ENCODE assay signal across 18 cellular contexts in genomic region chr19:9916719-9917118, GRCh38. TPM values are rescaled to one million over a fixed set of nuclear protein-coding genes. Genes with fewer than 3 reads are reported as not detected.
A peak's percentile ranks its signal among the peaks of the same experiment; 100 is the strongest.
DNase-seq lines count a peak whose midpoint lies in the region; ATAC-seq and TF ChIP-seq lines count a peak whose summit lies in the region.
"Had no signal": no experiment of that assay in that cellular context is flagged by ENCODE, and none has a peak within 500 bp of the region (broad histone marks: within the 10 kb centered on the region; RNA-seq: fewer than 3 reads in every experiment).

No MANE protein-coding gene starts in this region.

- TF ChIP-seq CTCF in chondrocyte (IDR thresholded peaks at IDR 0.05): no peak
- TF ChIP-seq CTCF in osteocyte (IDR thresholded peaks at IDR 0.05): no peak
- TF ChIP-seq CTCF in MCF 10A (IDR thresholded peaks at IDR 0.05; ENCODE audit: unreplicated experiment): no peak

- DNase-seq in D341Med (ENCODE audit: low spot score): peak; percentile 15
- no peak for DNase-seq in NT2/D1 (ENCODE audit: low read depth, low spot score)
- DNase-seq in chondrocyte (ENCODE audit: low spot score): no peak
- no peak for DNase-seq in osteocyte (ENCODE audit: extremely low spot score, unreplicated experiment)
- DNase-seq in NCI-H1436 treated with DMSO at 0.1 percent for 48 hours (lab: John Stamatoyannopoulos, UW): no peak
- DNase-seq in MCF 10A (ENCODE audit: unreplicated experiment): no peak
- DNase-seq: activated CD4-positive, alpha-beta T cell treated with anti-CD3 and anti-CD28 coated beads for 4 hours; activated T-cell treated with anti-CD3 and anti-CD28 coated beads, Interleukin-2, amount 50 U/mL, for 4 hours; CD8-positive, alpha-beta memory T cell; GOT3; left ventricle myocardium superior; NCI-H187; stimulated activated CD4-positive, alpha-beta T cell treated with anti-CD3 and anti-CD28 coated beads, Interleukin-1b, Interleukin-23, amount 100 ng/mL, for 48 hours; T-cell had no signal

- H3K4me3 ChIP-seq in NT2/D1 (ENCODE audit: insufficient read length, low read depth): no peak overlapping the region

- POLR2A ChIA-PET in MCF 10A (lab: Yijun Ruan, JAX): no interaction called here

- H3K9me3 ChIP-seq in NT2/D1 (ENCODE audit: insufficient read depth, low read length): no peaks in the 10 kb centered on the region

- H3K27me3 Mint-ChIP-seq in chondrocyte (ENCODE audit: low read depth): no peaks in the 10 kb centered on the region
- no peaks in the 10 kb centered on the region for H3K27me3 Mint-ChIP-seq in osteocyte (ENCODE audit: unreplicated experiment)
- H3K27me3 Mint-ChIP-seq in MCF 10A (ENCODE audit: insufficient read depth, unreplicated experiment): peaks cover 11% of the 10 kb centered on the region

- H3K36me3 Mint-ChIP-seq in chondrocyte (ENCODE audit: low read depth) (no peaks in the 10 kb centered on the region), osteocyte (ENCODE audit: unreplicated experiment) (peaks cover 4% of the 10 kb centered on the region), MCF 10A (ENCODE audit: insufficient read depth, unreplicated experiment) (no peaks in the 10 kb centered on the region)
- H3K36me3 Mint-ChIP-seq: activated naive CD4-positive, alpha-beta T cell treated with anti-CD3 and anti-CD28 coated beads, Interleukin-2, amount 10 ng/mL, durations not matched to agents 7 days and 5 days; CD8-positive, alpha-beta memory T cell; T-cell had no signal

- no peaks in the 10 kb centered on the region for H3K27me3 ChIP-seq in NT2/D1 (ENCODE audit: insufficient read depth, insufficient read length)

- intact Hi-C loops in MCF 10A (cut with micrococcal nuclease): no loop called here

- H3K4me1 Mint-ChIP-seq in chondrocyte (ENCODE audit: low read depth) (peaks cover 18% of the 10 kb centered on the region), osteocyte (ENCODE audit: unreplicated experiment) (peaks cover 11% of the 10 kb centered on the region), MCF 10A (ENCODE audit: insufficient read depth, unreplicated experiment) (peaks cover 14% of the 10 kb centered on the region)

- H3K4me1 ChIP-seq in NT2/D1 (ENCODE audit: insufficient read depth, insufficient read length): no peaks in the 10 kb centered on the region

- H3K27ac Mint-ChIP-seq in chondrocyte (ENCODE audit: unreplicated experiment) (peak overlapping the region; percentile 62), osteocyte (ENCODE audit: unreplicated experiment) (peak overlapping the region; percentile 0), MCF 10A (ENCODE audit: low read depth, unreplicated experiment) (no peak overlapping the region)
- H3K27ac Mint-ChIP-seq: activated naive CD4-positive, alpha-beta T cell treated with anti-CD3 and anti-CD28 coated beads, Interleukin-2, amount 10 ng/mL, durations not matched to agents 7 days and 5 days; T-cell had no signal

- ATAC-seq in GM21825 (IDR thresholded peaks at IDR 0.05; ENCODE audit: unreplicated experiment) (no peak), HG03442 (IDR thresholded peaks at IDR 0.05; ENCODE audit: unreplicated experiment) (no peak)
- ATAC-seq: T-cell had no signal

- H3K9me3 Mint-ChIP-seq in chondrocyte (ENCODE audit: low read depth) (no peaks in the 10 kb centered on the region), osteocyte (ENCODE audit: unreplicated experiment) (no peaks in the 10 kb centered on the region), MCF 10A (ENCODE audit: unreplicated experiment) (no peaks in the 10 kb centered on the region)
- H3K9me3 Mint-ChIP-seq: activated naive CD4-positive, alpha-beta T cell treated with anti-CD3 and anti-CD28 coated beads, Interleukin-2, amount 10 ng/mL, durations not matched to agents 7 days and 5 days; activated T-cell treated with anti-CD3 and anti-CD28 coated beads, Interleukin-2, amount 50 U/mL, for 4 hours; CD8-positive, alpha-beta memory T cell; central memory CD8-positive, alpha-beta T cell; T-cell had no signal

- no TSS peak for BruUV-seq in MCF 10A (replicated peaks; lab: Mats Ljungman, UMichigan)

- peak overlapping the region; percentile 58 for H3K9ac ChIP-seq in NT2/D1 (ENCODE audit: insufficient read length, low read depth)

- no peaks in the 10 kb centered on the region for H3K36me3 ChIP-seq in NT2/D1 (ENCODE audit: insufficient read depth, insufficient read length, low read length)

- CTCF ChIA-PET in MCF 10A (lab: Yijun Ruan, JAX): interaction anchor here (0.6 to 2.0 kb wide), 6 partner anchors 14 to 480 kb away, joined by 3 to 5 read pairs (median 3); partner anchors contain the start of gene P2RY11

- H3K4me3 Mint-ChIP-seq in chondrocyte (ENCODE audit: unreplicated experiment) (no peak overlapping the region), osteocyte (ENCODE audit: unreplicated experiment) (no peak overlapping the region), MCF 10A (ENCODE audit: unreplicated experiment) (no peak overlapping the region)
- H3K4me3 Mint-ChIP-seq: activated naive CD4-positive, alpha-beta T cell treated with anti-CD3 and anti-CD28 coated beads, Interleukin-2, amount 10 ng/mL, durations not matched to agents 7 days and 5 days; activated T-cell treated with anti-CD3 and anti-CD28 coated beads, Interleukin-2, amount 50 U/mL, for 4 hours; central memory CD8-positive, alpha-beta T cell; T-cell had no signal

RNA-seq across cellular contexts. Expression of gene OLFM2, which starts 19.6 kb away (rescaled TPM):
- total RNA-seq in chondrocyte: 51.0 to 68.8 TPM (median 67.9 TPM) in 3 replicates
- 208 and 236 TPM in 2 replicates for total RNA-seq in osteocyte
- not detected in 2 replicates for total RNA-seq in MCF 10A (2022)

Comparison
In these comparisons a context has a peak if more than half of its experiments do, and no peak if none do; other contexts are left out.
1. RNA of gene OLFM2, which starts 19.6 kb away (total RNA-seq): 208 to 236 TPM in osteocyte and 51.0 to 68.8 TPM in chondrocyte; not detected in MCF 10A; every median in the first group is over 10 times any median in the second.